In the genomic region with DNA sequence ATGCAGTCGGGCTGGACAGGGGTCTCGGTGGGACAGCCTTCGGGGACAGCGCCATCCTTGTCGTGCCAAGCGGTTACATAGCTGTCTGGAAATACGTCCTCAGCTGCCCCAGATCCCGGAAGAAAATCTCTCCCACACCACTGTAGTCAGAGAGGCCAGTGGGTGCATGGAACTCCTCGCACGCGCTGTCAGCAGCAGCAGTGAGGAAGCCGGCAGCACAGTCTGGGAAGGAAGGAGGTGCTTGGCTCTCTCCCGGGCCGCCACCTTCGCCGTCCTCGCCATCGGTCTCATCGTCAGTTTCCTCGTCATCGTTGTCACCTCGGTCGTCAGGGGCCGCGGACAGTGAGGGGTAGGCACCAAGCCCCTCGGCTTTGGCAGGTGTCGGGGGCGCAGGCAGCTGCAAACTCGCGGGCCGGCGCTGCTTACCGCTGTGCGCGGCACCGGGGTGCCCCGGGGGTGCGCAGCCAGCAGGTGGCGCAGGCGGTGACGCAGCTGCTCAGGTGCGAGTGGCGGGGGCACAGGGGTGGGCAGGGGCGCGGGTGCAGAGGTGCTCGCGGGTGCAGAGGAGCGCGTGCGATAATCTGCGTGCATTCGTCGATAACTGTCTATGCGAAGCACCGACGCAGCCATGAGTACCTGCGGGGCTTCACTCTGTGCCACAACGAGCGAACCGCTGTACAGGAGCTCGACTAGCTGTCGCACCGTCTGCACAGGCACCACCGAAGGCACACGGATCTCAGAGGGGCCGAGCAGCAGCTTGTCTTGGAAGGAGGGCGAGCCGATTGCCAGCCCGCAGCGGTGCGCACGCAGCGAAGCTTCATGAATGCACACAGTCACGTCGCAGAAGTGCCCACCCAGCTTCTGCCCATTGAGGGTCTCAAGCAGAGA, we compare ENCODE assay signal across 8 cellular contexts.
DNase-seq lines count a peak whose midpoint lies in the region; ATAC-seq, FAIRE-seq and TF ChIP-seq lines count a peak whose summit lies in the region.
"Not testable (repeated sequence)": the region's sequence is repeated elsewhere in the genome, so short reads cannot be mapped to it uniquely, and the experiment has no call there.

No MANE protein-coding gene starts in this region.

- not testable (repeated sequence) for H3K27ac ChIP-seq in A549; IMR-90 (ENCODE audit: insufficient read depth, low read length); right lobe of liver; gastrocnemius medialis

- not testable (repeated sequence) for H3K36me3 Mint-ChIP-seq in activated CD8-positive, alpha-beta memory T cell treated with anti-CD3 and anti-CD28 coated beads, Interleukin-2, amount 10 ng/mL, durations not matched to agents 7 days and 5 days

- no CpG with 5 or more reads among the region's 75 CpGs for WGBS in A549 (ENCODE audit: missing lambda C conversion rate)
- WGBS in IMR-90 (ENCODE audit: extremely low coverage in 2 of 2, insufficient read length in 1 of 2), 2 experiments: no CpG with 5 or more reads among the region's 75 CpGs
- no CpG with 5 or more reads among the region's 75 CpGs for WGBS in right lobe of liver (ENCODE audit: insufficient coverage, low coverage, low lambda C conversion rate, missing lambda C conversion rate)

- not testable (repeated sequence) for H2AK9ac ChIP-seq in IMR-90 (replicated peaks; ENCODE audit: low read depth, low read length, poor library complexity)

- FAIRE-seq in A549 (lab: Jason Lieb, UNC): not testable (repeated sequence)

- not testable (repeated sequence) for H3K4me1 ChIP-seq in A549; IMR-90 (ENCODE audit: control insufficient read depth, insufficient read depth, low read length); right lobe of liver; gastrocnemius medialis

- H2BK15ac ChIP-seq in IMR-90 (ENCODE audit: low read depth, low read length): not testable (repeated sequence)

- not testable (repeated sequence) for H3K36me3 ChIP-seq in IMR-90 (ENCODE audit: control insufficient read depth, insufficient read depth, low read length); right lobe of liver; gastrocnemius medialis

- dilution Hi-C loops in IMR-90 (cut with HindIII; ENCODE audit: low sequenced_read_pairs, unreplicated experiment): not testable (repeated sequence)

- not testable (repeated sequence) for H3K27me3 Mint-ChIP-seq in activated CD8-positive, alpha-beta memory T cell treated with anti-CD3 and anti-CD28 coated beads, Interleukin-2, amount 10 ng/mL, durations not matched to agents 7 days and 5 days

- not testable (repeated sequence) for H2BK5ac ChIP-seq in IMR-90 (ENCODE audit: low read depth, low read length, poor library complexity, severe bottlenecking)

- intact Hi-C loops in IMR-90 (cut with micrococcal nuclease); right lobe of liver (cut with DNase I); gastrocnemius medialis (cut with DNase I; ENCODE audit: low total_unique reads): not testable (repeated sequence)

- not testable (repeated sequence) for H3K27ac Mint-ChIP-seq in activated CD8-positive, alpha-beta memory T cell treated with anti-CD3 and anti-CD28 coated beads, Interleukin-2, amount 10 ng/mL, durations not matched to agents 7 days and 5 days

- not testable (repeated sequence) for TF ChIP-seq RAD21 in A549 (conservative IDR thresholded peaks at IDR 0.05 in 1 of 2, IDR thresholded peaks at IDR 0.05 in 1 of 2); IMR-90 (IDR thresholded peaks at IDR 0.05; ENCODE audit: low read length)

- H3K4me3 Mint-ChIP-seq in activated CD8-positive, alpha-beta memory T cell treated with anti-CD3 and anti-CD28 coated beads, Interleukin-2, amount 10 ng/mL, durations not matched to agents 7 days and 5 days: not testable (repeated sequence)

- not testable (repeated sequence) for TF ChIP-seq EP300 in A549 (IDR thresholded peaks at IDR 0.05)

- H4K20me1 ChIP-seq in IMR-90 (ENCODE audit: insufficient read depth, low read length): not testable (repeated sequence)

- not testable (repeated sequence) for H3K4me2 ChIP-seq in A549; IMR-90 (ENCODE audit: low read depth, low read length)

- not testable (repeated sequence) for H3K14ac ChIP-seq in IMR-90 (replicated peaks; ENCODE audit: low read depth, low read length)

- not testable (repeated sequence) for TF ChIP-seq CTCF in A549 (IDR thresholded peaks at IDR 0.05); IMR-90 (conservative IDR thresholded peaks at IDR 0.05; ENCODE audit: low read depth, low read length); right lobe of liver (IDR thresholded peaks at IDR 0.05); gastrocnemius medialis (IDR thresholded peaks at IDR 0.05 in 4 of 5, conservative IDR thresholded peaks at IDR 0.05 in 1 of 5)

- not testable (repeated sequence) for H4K8ac ChIP-seq in IMR-90 (ENCODE audit: low read depth in 2 of 2, low read length in 2 of 2)

- H4K5ac ChIP-seq in IMR-90 (ENCODE audit: low read depth, low read length): not testable (repeated sequence)

- H2BK120ac ChIP-seq in IMR-90 (ENCODE audit: low read depth, low read length): not testable (repeated sequence)

- H3K4ac ChIP-seq in IMR-90 (ENCODE audit: low read depth, low read length): not testable (repeated sequence)

- H3K79me1 ChIP-seq in IMR-90 (ENCODE audit: low read depth in 1 of 2, low read length in 2 of 2): not testable (repeated sequence)

- H2AK5ac ChIP-seq in IMR-90 (ENCODE audit: low read depth, low read length): not testable (repeated sequence)

- H3K9me3 ChIP-seq in A549; IMR-90 (ENCODE audit: control insufficient read depth, insufficient read depth, low read length); right lobe of liver; gastrocnemius medialis: not testable (repeated sequence)

- not testable (repeated sequence) for H2BK20ac ChIP-seq in IMR-90 (ENCODE audit: low read depth, low read length)

- not testable (repeated sequence) for H2AFZ ChIP-seq in IMR-90 (replicated peaks; ENCODE audit: low read length, poor library complexity)

- POLR2A ChIA-PET in A549 (lab: Yijun Ruan, JAX); IMR-90 (lab: Charles Lee; ENCODE audit: unreplicated experiment): not testable (repeated sequence)

- not testable (repeated sequence) for H3K4me3 ChIP-seq in A549; IMR-90 (ENCODE audit: insufficient read depth, low read depth, low read length); right lobe of liver; gastrocnemius medialis

- H3K18ac ChIP-seq in IMR-90 (ENCODE audit: low read depth, low read length): not testable (repeated sequence)

- not testable (repeated sequence) for H4K91ac ChIP-seq in IMR-90 (ENCODE audit: insufficient read depth, low read depth, low read length)

- in situ Hi-C loops in IMR-90 (cut with MboI; ENCODE audit: low sequenced_read_pairs); gastrocnemius medialis (cut with MboI; ENCODE audit: low sequenced_read_pairs in 4 of 4): not testable (repeated sequence)

- not testable (repeated sequence) for H3K23ac ChIP-seq in IMR-90 (ENCODE audit: low read depth, low read length)

- not testable (repeated sequence) for H3K9me3 Mint-ChIP-seq in activated CD8-positive, alpha-beta memory T cell treated with anti-CD3 and anti-CD28 coated beads, Interleukin-2, amount 10 ng/mL, durations not matched to agents 7 days and 5 days (ENCODE audit: low read depth)

- BruUV-seq in IMR-90 (replicated peaks; lab: Mats Ljungman, UMichigan): not testable (repeated sequence)

- not testable (repeated sequence) for H3K56ac ChIP-seq in IMR-90 (ENCODE audit: extremely low read depth, insufficient read depth, low read length)

- not testable (repeated sequence) for H3K27me3 ChIP-seq in IMR-90 (ENCODE audit: control insufficient read depth, insufficient read depth, low read length); right lobe of liver; gastrocnemius medialis

- H3K4me1 Mint-ChIP-seq in activated CD8-positive, alpha-beta memory T cell treated with anti-CD3 and anti-CD28 coated beads, Interleukin-2, amount 10 ng/mL, durations not matched to agents 7 days and 5 days: not testable (repeated sequence)

- not testable (repeated sequence) for H3K9me1 ChIP-seq in IMR-90 (ENCODE audit: insufficient read depth, low read length)

- not testable (repeated sequence) for DNase-seq in A549 (ENCODE audit: low read depth in 1 of 2, low spot score in 1 of 2); IMR-90; activated CD8-positive, alpha-beta memory T cell treated with anti-CD3 and anti-CD28 coated beads, Interleukin-2, amount 10 ng/mL, durations not matched to agents 7 days and 5 days; right lobe of liver; gastrocnemius medialis

- TF ChIP-seq POLR2A in A549 (IDR thresholded peaks at IDR 0.05; ENCODE audit: low read length); IMR-90 (IDR thresholded peaks at IDR 0.05; ENCODE audit: low read depth, low read length); right lobe of liver (IDR thresholded peaks at IDR 0.05); gastrocnemius medialis (IDR thresholded peaks at IDR 0.05): not testable (repeated sequence)

- peak; percentile 78 to 83 for ATAC-seq in A549
- peak; percentile 69 for ATAC-seq in GM19351 (IDR thresholded peaks at IDR 0.05; ENCODE audit: unreplicated experiment)
- peak; percentile 56 for ATAC-seq in HG02798 (IDR thresholded peaks at IDR 0.05; ENCODE audit: poor library complexity, unreplicated experiment)
- ATAC-seq in IMR-90 (ENCODE audit: low read depth): peak; percentile 88
- ATAC-seq in activated CD8-positive, alpha-beta memory T cell treated with anti-CD3 and anti-CD28 coated beads, Interleukin-2, amount 10 ng/mL, durations not matched to agents 7 days and 5 days: peak; percentile 90
- ATAC-seq in esophagus mucosa: peak; percentile 76
- peak; percentile 86 to 90 (median 86) for ATAC-seq in right lobe of liver
- ATAC-seq in gastrocnemius medialis: peak; percentile 79 to 81

- CTCF ChIA-PET in A549 (lab: Yijun Ruan, JAX); IMR-90 (lab: Yijun Ruan, JAX); activated CD8-positive, alpha-beta memory T cell treated with anti-CD3 and anti-CD28 coated beads, Interleukin-2, amount 10 ng/mL, durations not matched to agents 7 days and 5 days (lab: Charles Lee): not testable (repeated sequence)

- not testable (repeated sequence) for H3K9ac ChIP-seq in IMR-90 (ENCODE audit: low read depth, low read length)
